8 cellular contexts compared by ENCODE assay signal in genomic region chr3:172595648-172596393, GRCh38.
A peak's percentile ranks its signal among the peaks of the same experiment; 100 is the strongest.
DNase-seq lines count a peak whose midpoint lies in the region; ATAC-seq and TF ChIP-seq lines count a peak whose summit lies in the region.

No MANE protein-coding gene starts in this region.

- H3K4me1 ChIP-seq in stomach = peaks cover 25 to 54% (median 32%) of the 10 kb centered on the region in 4 donors

- no peaks in the 10 kb centered on the region for H3K27me3 Mint-ChIP-seq in central memory CD8-positive, alpha-beta T cell

- ATAC-seq in GM21390 (IDR thresholded peaks at IDR 0.05; ENCODE audit: unreplicated experiment) = peak; percentile 43
- peak; percentile 53 for ATAC-seq in central memory CD8-positive, alpha-beta T cell (replicated peaks; ENCODE audit: extremely low read depth, poor library complexity, severe bottlenecking)

- intact Hi-C loops in stomach (cut with DNase I; ENCODE audit: low total_unique reads) = no loop called here

- peak in 5 of 7 experiments; percentile 60 to 85 (median 79) for TF ChIP-seq CTCF in stomach (IDR thresholded peaks at IDR 0.05)

- no peaks in the 10 kb centered on the region for H3K36me3 ChIP-seq in stomach

- no peak for TF ChIP-seq POLR2A in stomach (IDR thresholded peaks at IDR 0.05)

- H3K4me3 Mint-ChIP-seq in central memory CD8-positive, alpha-beta T cell = peak overlapping the region; percentile 71

- peak overlapping the region in 4 of 5 donors; percentile 87 to 90 (median 89) for H3K27ac ChIP-seq in stomach

- H3K4me3 ChIP-seq in stomach = peak overlapping the region; percentile 28 to 38 (median 30)

- WGBS in stomach, 5 donors = 2 to 17% (median 6%) methylated on average over 7 of the region's 7 CpGs

- H3K4me1 Mint-ChIP-seq in central memory CD8-positive, alpha-beta T cell = peaks cover 43% of the 10 kb centered on the region

- H3K9me3 ChIP-seq in stomach = no peaks in the 10 kb centered on the region

- H3K27ac Mint-ChIP-seq in central memory CD8-positive, alpha-beta T cell (ENCODE audit: low read depth) = peak overlapping the region; percentile 91

- DNase-seq in EH (ENCODE audit: low read depth) = peak; percentile 41
- DNase-seq in KG1 (lab: John Stamatoyannopoulos, UW) = peak; percentile 67
- peak; percentile 73 for DNase-seq in SKM-1 treated with dmso at 0.1 percent for 144 hours (lab: John Stamatoyannopoulos, UW; ENCODE audit: unreplicated experiment)
- DNase-seq in central memory CD8-positive, alpha-beta T cell (ENCODE audit: low spot score in 2 of 2) = no peak
- peak; percentile 57 for DNase-seq in left kidney (ENCODE audit: low read depth, low spot score)
- DNase-seq in stomach = peak; percentile 38
- DNase-seq in T-helper 9 cell = no peak

- TF ChIP-seq EP300 in stomach (IDR thresholded peaks at IDR 0.05) = no peak

- no peaks in the 10 kb centered on the region for H3K27me3 ChIP-seq in stomach

- peaks cover 4% of the 10 kb centered on the region for H3K36me3 Mint-ChIP-seq in central memory CD8-positive, alpha-beta T cell (ENCODE audit: insufficient read depth)

- H3K9me3 Mint-ChIP-seq in central memory CD8-positive, alpha-beta T cell = no peaks in the 10 kb centered on the region

Comparison
In these comparisons a context has a peak if more than half of its experiments do, and no peak if none do; other contexts are left out.
1. DNase-seq: peak in EH (single experiment), KG1 (single experiment), SKM-1 treated with dmso at 0.1 percent for 144 hours (single experiment), left kidney (single experiment) and stomach (single experiment); none in central memory CD8-positive, alpha-beta T cell (0 of 2) and T-helper 9 cell (single experiment).